Comparison of ENCODE assay signal across 8 cellular contexts in genomic region chr16:26731729-26732128, GRCh38.
"Had no signal": no experiment of that assay in that cellular context is flagged by ENCODE, and none has a peak within 500 bp of the region (broad histone marks: within the 10 kb centered on the region; RNA-seq: fewer than 3 reads in every experiment).

No MANE protein-coding gene starts in this region.

- ATAC-seq: GM12878 had no signal

- H3K4me3 ChIP-seq: GM12878 had no signal

- FAIRE-seq: G401.6, GM12878, GM12891, GM12892, GM18507, GM19239 had no signal

- DNase-seq: GDM1, GF-D8 had no signal
